ENCODE assay signal across 16 cellular contexts in genomic region chr10:107727762-107728317, GRCh38.
A peak's percentile ranks its signal among the peaks of the same experiment; 100 is the strongest.
DNase-seq lines count a peak whose midpoint lies in the region; ATAC-seq, FAIRE-seq and TF ChIP-seq lines count a peak whose summit lies in the region.
"Had no signal": no experiment of that assay in that cellular context is flagged by ENCODE, and none has a peak within 500 bp of the region (broad histone marks: within the 10 kb centered on the region; RNA-seq: fewer than 3 reads in every experiment).

No MANE protein-coding gene starts in this region.

- H3K4me3 ChIP-seq in HFF-Myc (replicated peaks; ENCODE audit: low read depth, low read length) (no peak overlapping the region), SK-N-MC (no peak overlapping the region), pancreas (no peak overlapping the region), sigmoid colon (no peak overlapping the region)

- no peak for TF ChIP-seq EP300 in sigmoid colon (IDR thresholded peaks at IDR 0.05)

- no peak for TF ChIP-seq CTCF in HFF-Myc (IDR thresholded peaks at IDR 0.05; ENCODE audit: low read depth, low read length, missing control alignments)
- no peak for TF ChIP-seq CTCF in pancreas (IDR thresholded peaks at IDR 0.05)
- no peak for TF ChIP-seq CTCF in sigmoid colon (IDR thresholded peaks at IDR 0.05)

- no peak for TF ChIP-seq POLR2A in sigmoid colon (IDR thresholded peaks at IDR 0.05)

- DNase-seq in HFF-Myc (ENCODE audit: extremely low read depth, low read depth) (peak; percentile 33), SK-N-MC (ENCODE audit: low read depth, low spot score) (peak; percentile 6), fibroblast of peridontal ligament (ENCODE audit: extremely low read depth) (peak; percentile 93), pancreas (no peak), sigmoid colon (no peak)
- no peak for DNase-seq in activated effector memory CD4-positive, alpha-beta T cell treated with Interleukin-2 at 50 U/mL for 16 hours
- DNase-seq: activated CD8-positive, alpha-beta memory T cell treated with anti-CD3 and anti-CD28 coated beads, Interleukin-2, amount 50 U/mL, for 4 hours; activated naive CD4-positive, alpha-beta T cell treated with anti-CD3 and anti-CD28 coated beads, Interleukin-2, amount 10 ng/mL, durations not matched to agents 7 days and 5 days; CD4-positive, CD25-positive, alpha-beta regulatory T cell; central memory CD4-positive, alpha-beta T cell; MV-4-11; occipital lobe; WERI-Rb-1 had no signal

- H3K4me1 ChIP-seq in pancreas (no peaks in the 10 kb centered on the region), sigmoid colon (no peaks in the 10 kb centered on the region)

- H3K27me3 ChIP-seq in pancreas (no peaks in the 10 kb centered on the region), sigmoid colon (no peaks in the 10 kb centered on the region)

- H3K27ac ChIP-seq in SK-N-MC (no peak overlapping the region), pancreas (no peak overlapping the region), sigmoid colon (no peak overlapping the region)
- H3K27ac ChIP-seq: WERI-Rb-1 had no signal

- no peak for ATAC-seq in pancreas
- ATAC-seq in HG03196 (IDR thresholded peaks at IDR 0.05; ENCODE audit: unreplicated experiment), result no peak
- no peak for ATAC-seq in HG03565 (IDR thresholded peaks at IDR 0.05; ENCODE audit: unreplicated experiment)

- H3K36me3 ChIP-seq in SK-N-MC (ENCODE audit: insufficient read depth, low read length) (no peaks in the 10 kb centered on the region), pancreas (no peaks in the 10 kb centered on the region), sigmoid colon (no peaks in the 10 kb centered on the region)
- H3K36me3 ChIP-seq: WERI-Rb-1 had no signal

- H3K9ac ChIP-seq in SK-N-MC (ENCODE audit: insufficient read length), result no peak overlapping the region

- peak; percentile 17 for FAIRE-seq in pancreas (lab: Jason Lieb, UNC)
- FAIRE-seq: HTR-8/SVneo had no signal

- intact Hi-C loops in pancreas (cut with DNase I), result no loop called here
- intact Hi-C loops in sigmoid colon (cut with DNase I), result no loop called here

- WGBS in pancreas, 2 donors, result 10 to 13% methylated on average over 2 of the region's 2 CpGs
- WGBS in sigmoid colon, 2 donors, result 8 to 53% methylated on average over 2 of the region's 2 CpGs

- no peaks in the 10 kb centered on the region for H3K9me3 ChIP-seq in SK-N-MC (ENCODE audit: low read depth, low read length)
- H3K9me3 ChIP-seq in pancreas, result no peaks in the 10 kb centered on the region
- peaks cover 0 to 3% (median 0%) of the 10 kb centered on the region in 4 donors for H3K9me3 ChIP-seq in sigmoid colon

Comparison
In these comparisons a context has a peak if more than half of its experiments do, and no peak if none do; other contexts are left out.
1. DNase-seq: peak in HFF-Myc (single experiment), SK-N-MC (single experiment) and fibroblast of peridontal ligament (single experiment); none in pancreas (0 of 6), activated effector memory CD4-positive, alpha-beta T cell treated with Interleukin-2 at 50 U/mL for 16 hours (single experiment) and sigmoid colon (single experiment).